ENCODE assay signal across 18 cellular contexts in the genomic region with DNA sequence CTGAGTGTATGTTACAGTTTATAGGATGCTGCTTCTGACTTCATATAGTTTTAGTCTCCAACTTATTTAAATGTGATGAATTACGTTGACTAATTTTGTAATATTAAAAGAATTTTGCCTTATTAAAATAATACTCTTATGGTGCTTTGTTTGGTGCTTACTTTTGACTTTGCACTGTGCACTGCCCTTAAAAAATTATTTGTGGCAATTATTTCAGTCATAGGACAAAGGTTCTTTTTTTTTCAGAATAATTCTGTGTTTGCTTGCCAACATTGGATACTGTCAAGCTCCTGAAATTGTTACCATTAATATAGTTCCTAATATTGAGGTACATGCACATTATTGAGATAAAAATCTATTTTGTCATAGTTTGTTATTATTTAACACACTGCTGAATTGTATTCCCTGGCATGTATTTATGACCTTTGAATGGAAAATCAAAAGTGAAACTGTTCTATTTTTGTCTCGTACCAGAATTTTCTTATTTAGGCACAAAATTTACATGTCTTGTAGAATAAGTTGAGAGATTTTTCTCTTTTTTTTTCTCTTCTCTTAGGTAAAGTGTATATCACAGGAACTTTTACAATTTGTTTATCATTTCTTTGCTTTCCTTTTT.
DNase-seq lines count a peak whose midpoint lies in the region; ATAC-seq, FAIRE-seq and TF ChIP-seq lines count a peak whose summit lies in the region.
"Had no signal": no experiment of that assay in that cellular context is flagged by ENCODE, and none has a peak within 500 bp of the region (broad histone marks: within the 10 kb centered on the region; RNA-seq: fewer than 3 reads in every experiment).

No MANE protein-coding gene starts in this region.

- H3K27me3 ChIP-seq in liver (ENCODE audit: control insufficient read depth in 4 of 4, insufficient read depth in 4 of 4, low read length in 3 of 4) (no peaks in the 10 kb centered on the region), HepG2 (ENCODE audit: control insufficient read depth in 1 of 2, insufficient read depth in 2 of 2, low read length in 2 of 2) (no peaks in the 10 kb centered on the region), right lobe of liver (no peaks in the 10 kb centered on the region), osteoblast (ENCODE audit: insufficient read depth, low read length) (no peaks in the 10 kb centered on the region)
- H3K27me3 ChIP-seq: BLaER1 treated with 17β-estradiol and CSF1 and Interleukin-3, amounts not matched to agents 10 nM and 100 nM had no signal

- BruUV-seq in HepG2 (replicated peaks; lab: Mats Ljungman, UMichigan), result no TSS peak

- H2AFZ ChIP-seq in HepG2 (ENCODE audit: low read length), result no peak overlapping the region
- no peak overlapping the region for H2AFZ ChIP-seq in osteoblast (ENCODE audit: low read length)

- no peaks in the 10 kb centered on the region for H3K4me1 ChIP-seq in liver (ENCODE audit: control insufficient read depth in 4 of 4, insufficient read depth in 4 of 4, low read length in 3 of 4)
- no peaks in the 10 kb centered on the region for H3K4me1 ChIP-seq in HepG2 (ENCODE audit: insufficient read depth, low read length)
- H3K4me1 ChIP-seq in right lobe of liver, result no peaks in the 10 kb centered on the region
- H3K4me1 ChIP-seq in osteoblast (ENCODE audit: insufficient read depth, low read length), result no peaks in the 10 kb centered on the region
- H3K4me1 ChIP-seq: A549 had no signal

- FAIRE-seq in HepG2 (lab: Jason Lieb, UNC), result no peak
- FAIRE-seq: A549, HTR-8/SVneo had no signal

- no peaks in the 10 kb centered on the region for H3K36me3 ChIP-seq in liver (ENCODE audit: control insufficient read depth in 4 of 4, insufficient read depth in 3 of 4, low read depth in 1 of 4, low read length in 3 of 4)
- no peaks in the 10 kb centered on the region for H3K36me3 ChIP-seq in HepG2 (replicated peaks in 1 of 2; ENCODE audit: control insufficient read depth in 1 of 2, insufficient read depth in 2 of 2, low read length in 2 of 2)
- no peaks in the 10 kb centered on the region for H3K36me3 ChIP-seq in right lobe of liver
- H3K36me3 ChIP-seq in osteoblast (ENCODE audit: insufficient read depth, low read length), result no peaks in the 10 kb centered on the region
- H3K36me3 ChIP-seq: BLaER1 treated with 17β-estradiol and CSF1 and Interleukin-3, amounts not matched to agents 10 nM and 100 nM had no signal

- POLR2A ChIA-PET in HepG2 (lab: Yijun Ruan, JAX), result no interaction called here

- no peak for DNase-seq in HepG2 (ENCODE audit: low spot score)
- DNase-seq in OCI-M1 (lab: John Stamatoyannopoulos, UW), result peak; percentile 16
- no peak for DNase-seq in right lobe of liver
- DNase-seq in G401 (ENCODE audit: low spot score), result no peak
- DNase-seq in middle frontal gyrus (ENCODE audit: extremely low spot score, low spot score), result no peak
- DNase-seq in osteoblast (ENCODE audit: insufficient read length, low spot score, missing footprints), result no peak
- DNase-seq: CD4-positive, CD25-positive, alpha-beta regulatory T cell; DMS153; DMS79; GF-D8; GOT3; H7 had no signal

- 43% methylated on average over 2 of the region's 2 CpGs for WGBS in liver
- WGBS in HepG2 (ENCODE audit: low lambda C conversion rate), result under 1% methylated on average over 2 of the region's 2 CpGs
- WGBS in right lobe of liver (ENCODE audit: insufficient coverage, low coverage, low lambda C conversion rate, missing lambda C conversion rate), result 40% methylated on average over 2 of the region's 2 CpGs

- no peak overlapping the region for H3K27ac ChIP-seq in liver (ENCODE audit: low read depth in 1 of 2, low read length in 2 of 2)
- no peak overlapping the region for H3K27ac ChIP-seq in HepG2 (ENCODE audit: extremely low read length, insufficient read depth, low read length)
- H3K27ac ChIP-seq in right lobe of liver, result peak overlapping the region in 1 of 3 donors; percentile 5
- H3K27ac ChIP-seq in osteoblast (ENCODE audit: low read depth, low read length), result no peak overlapping the region
- H3K27ac ChIP-seq: 22Rv1; A549; BLaER1 treated with 17β-estradiol and CSF1 and Interleukin-3, amounts not matched to agents 10 nM and 100 nM had no signal

- TF ChIP-seq CTCF in liver (IDR thresholded peaks at IDR 0.05; ENCODE audit: low read depth, low read length, missing input control), result no peak
- TF ChIP-seq CTCF in HepG2 (CRISPR knock-in tag; IDR thresholded peaks at IDR 0.05), result no peak
- TF ChIP-seq CTCF in right lobe of liver (IDR thresholded peaks at IDR 0.05), result no peak
- no peak for TF ChIP-seq CTCF in osteoblast (IDR thresholded peaks at IDR 0.05; ENCODE audit: extremely low read depth, low read depth, low read length)

- H3K9me3 ChIP-seq in liver (ENCODE audit: control insufficient read depth in 4 of 4, low read length in 3 of 4) (no peaks in the 10 kb centered on the region), HepG2 (ENCODE audit: low read length) (peaks cover 73% of the 10 kb centered on the region), right lobe of liver (no peaks in the 10 kb centered on the region), osteoblast (ENCODE audit: low read depth, low read length) (no peaks in the 10 kb centered on the region)
- H3K9me3 ChIP-seq: A549 had no signal

- in situ Hi-C loops in HepG2 (cut with HindIII; ENCODE audit: extremely low pct_ligation_motif_present, low pct_unique_long_range_greater_than_20kb), result no loop called here
- in situ Hi-C loops in G401 (cut with HindIII; ENCODE audit: low sequenced_read_pairs), result no loop called here

- intact Hi-C loops in HepG2 (cut with micrococcal nuclease; ENCODE audit: unreplicated experiment), result no loop called here
- intact Hi-C loops in right lobe of liver (cut with DNase I), result no loop called here

- no peak for TF ChIP-seq EP300 in HepG2 (IDR thresholded peaks at IDR 0.05; ENCODE audit: low read depth in 2 of 2, low read length in 2 of 2)
- no peak for TF ChIP-seq EP300 in HepG2 (CRISPR knock-in tag; IDR thresholded peaks at IDR 0.05; ENCODE audit: borderline replicate concordance)

- no peak overlapping the region for H3K4me2 ChIP-seq in HepG2 (ENCODE audit: low read depth, low read length)
- H3K4me2 ChIP-seq in osteoblast (ENCODE audit: insufficient read depth, low read length), result no peak overlapping the region
- H3K4me2 ChIP-seq: A549; BLaER1 treated with 17β-estradiol and CSF1 and Interleukin-3, amounts not matched to agents 10 nM and 100 nM had no signal

- TF ChIP-seq POLR2A in HepG2 (IDR thresholded peaks at IDR 0.05; ENCODE audit: insufficient read depth in 1 of 2, low read depth in 2 of 2, low read length in 2 of 2) (no peak), right lobe of liver (IDR thresholded peaks at IDR 0.05) (no peak)

- no peak for TF ChIP-seq RAD21 in liver (IDR thresholded peaks at IDR 0.05)
- no peak for TF ChIP-seq RAD21 in HepG2 (CRISPR knock-in tag; IDR thresholded peaks at IDR 0.05)

- H3K79me2 ChIP-seq in HepG2 (ENCODE audit: insufficient read depth, low read length) (no peaks in the 10 kb centered on the region), osteoblast (ENCODE audit: insufficient read depth, low read length) (no peaks in the 10 kb centered on the region)

- no peak overlapping the region for H3K9ac ChIP-seq in liver (ENCODE audit: low read depth in 1 of 2, low read length in 2 of 2)
- H3K9ac ChIP-seq in HepG2 (ENCODE audit: insufficient read depth, low read depth, low read length), result no peak overlapping the region
- H3K9ac ChIP-seq: BLaER1 treated with 17β-estradiol and CSF1 and Interleukin-3, amounts not matched to agents 10 nM and 100 nM had no signal

- CTCF ChIA-PET in HepG2 (lab: Yijun Ruan, JAX; ENCODE audit: low intra/inter-chr PET ratio, low total read pairs), result no interaction called here

- no peak overlapping the region for H3K4me3 ChIP-seq in liver (ENCODE audit: low read depth in 1 of 3, low read length in 3 of 3)
- H3K4me3 ChIP-seq in HepG2 (replicated peaks in 1 of 3; ENCODE audit: insufficient read depth in 1 of 3, low read depth in 2 of 3, low read length in 3 of 3), result no peak overlapping the region
- peak overlapping the region in 1 of 3 donors; percentile 19 for H3K4me3 ChIP-seq in right lobe of liver
- H3K4me3 ChIP-seq in osteoblast (ENCODE audit: insufficient read depth, low read length), result no peak overlapping the region
- H3K4me3 ChIP-seq: A549; BLaER1 treated with 17β-estradiol and CSF1 and Interleukin-3, amounts not matched to agents 10 nM and 100 nM had no signal

- H4K20me1 ChIP-seq in HepG2 (ENCODE audit: insufficient read depth, low read length), result no peaks in the 10 kb centered on the region
- H4K20me1 ChIP-seq in osteoblast (ENCODE audit: insufficient read depth, low read length), result no peaks in the 10 kb centered on the region
- H4K20me1 ChIP-seq: BLaER1 treated with 17β-estradiol and CSF1 and Interleukin-3, amounts not matched to agents 10 nM and 100 nM had no signal

- ATAC-seq in HepG2 (no peak), right lobe of liver (peak; percentile 36 to 72 (median 60))
- ATAC-seq: A549, HCT116 had no signal

TF ChIP-seq in liver, 16 proteins besides CTCF, POLR2A, EP300 and RAD21:
- TF ChIP-seq, protein P1, sequence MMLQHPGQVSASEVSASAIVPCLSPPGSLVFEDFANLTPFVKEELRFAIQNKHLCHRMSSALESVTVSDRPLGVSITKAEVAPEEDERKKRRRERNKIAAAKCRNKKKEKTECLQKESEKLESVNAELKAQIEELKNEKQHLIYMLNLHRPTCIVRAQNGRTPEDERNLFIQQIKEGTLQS (IDR thresholded peaks at IDR 0.05), result no peak
- TF ChIP-seq GABPA (IDR thresholded peaks at IDR 0.05 in 1 of 2, conservative IDR thresholded peaks at IDR 0.05 in 1 of 2) (peak in 1 of 2 donors; percentile 12), NR2F2 (IDR thresholded peaks at IDR 0.05) (no peak), SP1 (IDR thresholded peaks at IDR 0.05) (peak; percentile 17), YY1 (IDR thresholded peaks at IDR 0.05) (no peak), HNF4A (conservative IDR thresholded peaks at IDR 0.05) (peak; percentile 79 to 85)

TF ChIP-seq in HepG2, 621 proteins besides CTCF, POLR2A, EP300 and RAD21 (continues in another document):
- TF ChIP-seq GATAD1 (CRISPR knock-in tag; IDR thresholded peaks at IDR 0.05) (no peak), MEIS2 (CRISPR knock-in tag; IDR thresholded peaks at IDR 0.05) (no peak), ZNF17 (CRISPR knock-in tag; IDR thresholded peaks at IDR 0.05) (no peak), ZNF205 (CRISPR knock-in tag; IDR thresholded peaks at IDR 0.05) (no peak), ARID2 (CRISPR knock-in tag; IDR thresholded peaks at IDR 0.05; ENCODE audit: borderline replicate concordance) (no peak)
- TF ChIP-seq, protein P2, sequence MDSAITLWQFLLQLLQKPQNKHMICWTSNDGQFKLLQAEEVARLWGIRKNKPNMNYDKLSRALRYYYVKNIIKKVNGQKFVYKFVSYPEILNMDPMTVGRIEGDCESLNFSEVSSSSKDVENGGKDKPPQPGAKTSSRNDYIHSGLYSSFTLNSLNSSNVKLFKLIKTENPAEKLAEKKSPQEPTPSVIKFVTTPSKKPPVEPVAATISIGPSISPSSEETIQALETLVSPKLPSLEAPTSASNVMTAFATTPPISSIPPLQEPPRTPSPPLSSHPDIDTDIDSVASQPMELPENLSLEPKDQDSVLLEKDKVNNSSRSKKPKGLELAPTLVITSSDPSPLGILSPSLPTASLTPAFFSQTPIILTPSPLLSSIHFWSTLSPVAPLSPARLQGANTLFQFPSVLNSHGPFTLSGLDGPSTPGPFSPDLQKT (CRISPR knock-in tag; IDR thresholded peaks at IDR 0.05; ENCODE audit: borderline replicate concordance), result no peak
